Comparison of ENCODE assay signal across 9 cellular contexts in the genomic region with DNA sequence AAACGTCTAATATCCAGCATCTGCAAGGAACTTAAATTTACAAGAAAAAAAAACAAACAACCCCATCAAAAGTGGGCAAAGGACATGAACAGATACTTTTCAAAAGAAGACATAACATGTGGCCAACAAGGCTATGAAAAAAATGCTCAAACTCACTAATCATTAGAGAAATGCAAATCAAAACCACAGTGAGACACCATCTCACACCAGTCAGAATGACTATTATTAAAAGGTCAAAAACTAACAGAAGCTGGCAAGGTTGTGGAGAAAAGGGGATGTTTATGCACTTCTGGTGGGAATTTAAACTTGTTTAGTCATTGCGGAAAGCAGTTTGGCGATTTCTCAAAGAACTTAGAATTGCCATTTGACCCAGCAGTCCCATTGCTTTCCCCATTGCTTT. TPM values are rescaled to one million over a fixed set of nuclear protein-coding genes. Genes with fewer than 3 reads are reported as not detected.
"Had no signal": no experiment of that assay in that cellular context is flagged by ENCODE, and none has a peak within 500 bp of the region (broad histone marks: within the 10 kb centered on the region; RNA-seq: fewer than 3 reads in every experiment).

No MANE protein-coding gene starts in this region.

RNA-seq across cellular contexts. Expression of a gene that starts 52.4 kb away (rescaled TPM):
- total RNA-seq: subcutaneous adipose tissue, temporal lobe, thoracic aorta, thyroid gland, tibial nerve, upper lobe of right lung, ureter, urinary bladder, uterus had no signal
